In the genomic region with DNA sequence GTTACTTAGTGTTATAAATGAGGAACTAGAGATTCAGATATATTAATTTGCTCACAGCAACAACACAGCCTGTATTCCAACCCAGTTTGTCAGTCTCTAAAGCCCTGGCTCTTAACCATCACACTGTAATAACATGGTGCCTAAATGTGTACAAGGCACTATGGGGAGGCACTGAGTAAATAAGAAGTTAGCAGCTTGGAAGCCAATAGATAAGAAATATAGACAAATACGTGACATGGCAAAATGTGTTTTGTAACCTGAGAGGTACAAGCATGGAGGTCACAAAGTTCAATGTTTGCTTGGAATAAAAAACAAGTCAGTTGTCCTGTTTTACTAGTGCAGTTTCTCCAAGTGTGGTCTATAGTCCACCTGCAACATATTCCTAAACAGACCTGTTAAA, we compare ENCODE assay signal across 1 cellular context.
TF ChIP-seq lines count a peak whose summit lies in the region.

No MANE protein-coding gene starts in this region.

TF ChIP-seq in HepG2, 621 proteins besides CTCF, POLR2A, EP300 and RAD21 (continued from another document and continues in another):
- TF ChIP-seq, protein P1, sequence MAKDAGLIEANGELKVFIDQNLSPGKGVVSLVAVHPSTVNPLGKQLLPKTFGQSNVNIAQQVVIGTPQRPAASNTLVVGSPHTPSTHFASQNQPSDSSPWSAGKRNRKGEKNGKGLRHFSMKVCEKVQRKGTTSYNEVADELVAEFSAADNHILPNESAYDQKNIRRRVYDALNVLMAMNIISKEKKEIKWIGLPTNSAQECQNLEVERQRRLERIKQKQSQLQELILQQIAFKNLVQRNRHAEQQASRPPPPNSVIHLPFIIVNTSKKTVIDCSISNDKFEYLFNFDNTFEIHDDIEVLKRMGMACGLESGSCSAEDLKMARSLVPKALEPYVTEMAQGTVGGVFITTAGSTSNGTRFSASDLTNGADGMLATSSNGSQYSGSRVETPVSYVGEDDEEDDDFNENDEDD (CRISPR knock-in tag; IDR thresholded peaks at IDR 0.05; ENCODE audit: borderline replicate concordance) = no peak
- TF ChIP-seq ZNF205 (CRISPR knock-in tag; IDR thresholded peaks at IDR 0.05) (0 out of 2 replicates have a peak, but pooled peaks have one; percentile 23), MAF1 (CRISPR knock-in tag; IDR thresholded peaks at IDR 0.05; ENCODE audit: borderline replicate concordance) (no peak), ZFAT (CRISPR knock-in tag; conservative IDR thresholded peaks at IDR 0.05) (no peak), ZNF335 (CRISPR knock-in tag; IDR thresholded peaks at IDR 0.05) (0 out of 2 replicates have a peak, but pooled peaks have one; percentile 55), POGZ (CRISPR knock-in tag; IDR thresholded peaks at IDR 0.05) (peak; percentile 76), FOSL2 (CRISPR knock-in tag; IDR thresholded peaks at IDR 0.05) (0 out of 2 replicates have a peak, but pooled peaks have one; percentile 15), FOXA1 (IDR thresholded peaks at IDR 0.05) (peak; percentile 73), FOXA1 (CRISPR knock-in tag; IDR thresholded peaks at IDR 0.05) (peak; percentile 92), SP5 (CRISPR knock-in tag; IDR thresholded peaks at IDR 0.05; ENCODE audit: borderline replicate concordance, low read depth) (peak; percentile 75), PHB2 (IDR thresholded peaks at IDR 0.05; ENCODE audit: partially characterized antibody) (no peak), SMAD1 (CRISPR knock-in tag; IDR thresholded peaks at IDR 0.05; ENCODE audit: borderline replicate concordance, low read depth) (no peak), AGO1 (IDR thresholded peaks at IDR 0.05; ENCODE audit: low read depth, low read length, poor library complexity, severe bottlenecking) (no peak), ZSCAN21 (CRISPR knock-in tag; IDR thresholded peaks at IDR 0.05; ENCODE audit: borderline replicate concordance) (no peak), SOX5 (CRISPR knock-in tag; IDR thresholded peaks at IDR 0.05; ENCODE audit: borderline replicate concordance) (peak; percentile 82), MED1 (CRISPR knock-in tag; IDR thresholded peaks at IDR 0.05) (peak; percentile 55; the same call in 1 of the 2 replicates), ZNF367 (CRISPR knock-in tag; IDR thresholded peaks at IDR 0.05; ENCODE audit: borderline replicate concordance) (no peak), ISX (CRISPR knock-in tag; conservative IDR thresholded peaks at IDR 0.05) (no peak), BRD4 (CRISPR knock-in tag; IDR thresholded peaks at IDR 0.05) (no peak), FOXO1 (CRISPR knock-in tag; IDR thresholded peaks at IDR 0.05) (peak; percentile 74; the same call in 1 of the 2 replicates), SIX4 (CRISPR knock-in tag; IDR thresholded peaks at IDR 0.05) (peak; percentile 97), MYNN (CRISPR knock-in tag; IDR thresholded peaks at IDR 0.05; ENCODE audit: low read depth) (no peak), DR1 (CRISPR knock-in tag; IDR thresholded peaks at IDR 0.05) (no peak), MTF1 (CRISPR knock-in tag; IDR thresholded peaks at IDR 0.05) (no peak), MIXL1 (CRISPR knock-in tag; IDR thresholded peaks at IDR 0.05) (peak; percentile 40), ZNF839 (CRISPR knock-in tag; IDR thresholded peaks at IDR 0.05; ENCODE audit: borderline replicate concordance) (no peak), HDAC1 (CRISPR knock-in tag; IDR thresholded peaks at IDR 0.05) (peak; percentile 72), HDAC2 (CRISPR knock-in tag; IDR thresholded peaks at IDR 0.05) (peak; percentile 66; the same call in 1 of the 2 replicates), ZNF569 (CRISPR knock-in tag; IDR thresholded peaks at IDR 0.05; ENCODE audit: borderline replicate concordance) (no peak), SAP130 (CRISPR knock-in tag; IDR thresholded peaks at IDR 0.05; ENCODE audit: low read depth) (peak; percentile 58), MIER2 (CRISPR knock-in tag; IDR thresholded peaks at IDR 0.05) (peak; percentile 54; the same call in 1 of the 2 replicates), ZNF496 (CRISPR knock-in tag; IDR thresholded peaks at IDR 0.05; ENCODE audit: insufficient replicate concordance) (no peak), ZNF501 (CRISPR knock-in tag; IDR thresholded peaks at IDR 0.05) (no peak), NCOA1 (CRISPR knock-in tag; IDR thresholded peaks at IDR 0.05) (no peak), ISL2 (CRISPR knock-in tag; IDR thresholded peaks at IDR 0.05) (no peak; the same call in 1 of the 2 replicates), PLRG1 (conservative IDR thresholded peaks at IDR 0.05) (no peak)
- TF ChIP-seq, protein P2, sequence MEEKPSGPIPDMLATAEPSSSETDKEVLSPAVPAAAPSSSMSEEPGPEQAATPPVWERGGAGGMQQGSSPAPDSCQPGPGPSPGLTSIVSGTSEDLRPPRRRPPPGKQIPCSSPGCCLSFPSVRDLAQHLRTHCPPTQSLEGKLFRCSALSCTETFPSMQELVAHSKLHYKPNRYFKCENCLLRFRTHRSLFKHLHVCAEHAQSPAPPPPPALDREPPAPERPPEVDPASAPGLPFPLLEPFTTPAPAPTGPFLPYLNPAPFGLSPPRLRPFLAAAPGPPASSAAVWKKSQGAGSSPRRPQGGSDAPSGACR (CRISPR knock-in tag; IDR thresholded peaks at IDR 0.05) = 0 out of 2 replicates have a peak, but pooled peaks have one; percentile 44
- TF ChIP-seq, protein P3, sequence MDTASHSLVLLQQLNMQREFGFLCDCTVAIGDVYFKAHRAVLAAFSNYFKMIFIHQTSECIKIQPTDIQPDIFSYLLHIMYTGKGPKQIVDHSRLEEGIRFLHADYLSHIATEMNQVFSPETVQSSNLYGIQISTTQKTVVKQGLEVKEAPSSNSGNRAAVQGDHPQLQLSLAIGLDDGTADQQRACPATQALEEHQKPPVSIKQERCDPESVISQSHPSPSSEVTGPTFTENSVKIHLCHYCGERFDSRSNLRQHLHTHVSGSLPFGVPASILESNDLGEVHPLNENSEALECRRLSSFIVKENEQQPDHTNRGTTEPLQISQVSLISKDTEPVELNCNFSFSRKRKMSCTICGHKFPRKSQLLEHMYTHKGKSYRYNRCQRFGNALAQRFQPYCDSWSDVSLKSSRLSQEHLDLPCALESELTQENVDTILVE (CRISPR knock-in tag; IDR thresholded peaks at IDR 0.05) = 0 out of 2 replicates have a peak, but pooled peaks have one; percentile 23
- TF ChIP-seq, protein P4, sequence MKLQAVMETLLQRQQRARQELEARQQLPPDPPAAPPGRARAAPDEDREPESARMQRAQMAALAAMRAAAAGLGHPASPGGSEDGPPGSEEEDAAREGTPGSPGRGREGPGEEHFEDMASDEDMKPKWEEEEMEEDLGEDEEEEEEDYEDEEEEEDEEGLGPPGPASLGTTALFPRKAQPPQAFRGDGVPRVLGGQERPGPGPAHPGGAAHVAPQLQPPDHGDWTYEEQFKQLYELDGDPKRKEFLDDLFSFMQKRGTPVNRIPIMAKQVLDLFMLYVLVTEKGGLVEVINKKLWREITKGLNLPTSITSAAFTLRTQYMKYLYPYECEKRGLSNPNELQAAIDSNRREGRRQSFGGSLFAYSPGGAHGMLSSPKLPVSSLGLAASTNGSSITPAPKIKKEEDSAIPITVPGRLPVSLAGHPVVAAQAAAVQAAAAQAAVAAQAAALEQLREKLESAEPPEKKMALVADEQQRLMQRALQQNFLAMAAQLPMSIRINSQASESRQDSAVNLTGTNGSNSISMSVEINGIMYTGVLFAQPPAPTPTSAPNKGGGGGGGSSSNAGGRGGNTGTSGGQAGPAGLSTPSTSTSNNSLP (IDR thresholded peaks at IDR 0.05; ENCODE audit: low read depth, low read length) = peak; percentile 76; the same call in 1 of the 2 replicates
- TF ChIP-seq, protein P5, sequence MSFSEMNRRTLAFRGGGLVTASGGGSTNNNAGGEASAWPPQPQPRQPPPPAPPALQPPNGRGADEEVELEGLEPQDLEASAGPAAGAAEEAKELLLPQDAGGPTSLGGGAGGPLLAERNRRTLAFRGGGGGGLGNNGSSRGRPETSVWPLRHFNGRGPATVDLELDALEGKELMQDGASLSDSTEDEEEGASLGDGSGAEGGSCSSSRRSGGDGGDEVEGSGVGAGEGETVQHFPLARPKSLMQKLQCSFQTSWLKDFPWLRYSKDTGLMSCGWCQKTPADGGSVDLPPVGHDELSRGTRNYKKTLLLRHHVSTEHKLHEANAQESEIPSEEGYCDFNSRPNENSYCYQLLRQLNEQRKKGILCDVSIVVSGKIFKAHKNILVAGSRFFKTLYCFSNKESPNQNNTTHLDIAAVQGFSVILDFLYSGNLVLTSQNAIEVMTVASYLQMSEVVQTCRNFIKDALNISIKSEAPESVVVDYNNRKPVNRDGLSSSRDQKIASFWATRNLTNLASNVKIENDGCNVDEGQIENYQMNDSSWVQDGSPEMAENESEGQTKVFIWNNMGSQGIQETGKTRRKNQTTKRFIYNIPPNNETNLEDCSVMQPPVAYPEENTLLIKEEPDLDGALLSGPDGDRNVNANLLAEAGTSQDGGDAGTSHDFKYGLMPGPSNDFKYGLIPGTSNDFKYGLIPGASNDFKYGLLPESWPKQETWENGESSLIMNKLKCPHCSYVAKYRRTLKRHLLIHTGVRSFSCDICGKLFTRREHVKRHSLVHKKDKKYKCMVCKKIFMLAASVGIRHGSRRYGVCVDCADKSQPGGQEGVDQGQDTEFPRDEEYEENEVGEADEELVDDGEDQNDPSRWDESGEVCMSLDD (CRISPR knock-in tag; IDR thresholded peaks at IDR 0.05; ENCODE audit: borderline replicate concordance) = no peak
- TF ChIP-seq, protein P6, sequence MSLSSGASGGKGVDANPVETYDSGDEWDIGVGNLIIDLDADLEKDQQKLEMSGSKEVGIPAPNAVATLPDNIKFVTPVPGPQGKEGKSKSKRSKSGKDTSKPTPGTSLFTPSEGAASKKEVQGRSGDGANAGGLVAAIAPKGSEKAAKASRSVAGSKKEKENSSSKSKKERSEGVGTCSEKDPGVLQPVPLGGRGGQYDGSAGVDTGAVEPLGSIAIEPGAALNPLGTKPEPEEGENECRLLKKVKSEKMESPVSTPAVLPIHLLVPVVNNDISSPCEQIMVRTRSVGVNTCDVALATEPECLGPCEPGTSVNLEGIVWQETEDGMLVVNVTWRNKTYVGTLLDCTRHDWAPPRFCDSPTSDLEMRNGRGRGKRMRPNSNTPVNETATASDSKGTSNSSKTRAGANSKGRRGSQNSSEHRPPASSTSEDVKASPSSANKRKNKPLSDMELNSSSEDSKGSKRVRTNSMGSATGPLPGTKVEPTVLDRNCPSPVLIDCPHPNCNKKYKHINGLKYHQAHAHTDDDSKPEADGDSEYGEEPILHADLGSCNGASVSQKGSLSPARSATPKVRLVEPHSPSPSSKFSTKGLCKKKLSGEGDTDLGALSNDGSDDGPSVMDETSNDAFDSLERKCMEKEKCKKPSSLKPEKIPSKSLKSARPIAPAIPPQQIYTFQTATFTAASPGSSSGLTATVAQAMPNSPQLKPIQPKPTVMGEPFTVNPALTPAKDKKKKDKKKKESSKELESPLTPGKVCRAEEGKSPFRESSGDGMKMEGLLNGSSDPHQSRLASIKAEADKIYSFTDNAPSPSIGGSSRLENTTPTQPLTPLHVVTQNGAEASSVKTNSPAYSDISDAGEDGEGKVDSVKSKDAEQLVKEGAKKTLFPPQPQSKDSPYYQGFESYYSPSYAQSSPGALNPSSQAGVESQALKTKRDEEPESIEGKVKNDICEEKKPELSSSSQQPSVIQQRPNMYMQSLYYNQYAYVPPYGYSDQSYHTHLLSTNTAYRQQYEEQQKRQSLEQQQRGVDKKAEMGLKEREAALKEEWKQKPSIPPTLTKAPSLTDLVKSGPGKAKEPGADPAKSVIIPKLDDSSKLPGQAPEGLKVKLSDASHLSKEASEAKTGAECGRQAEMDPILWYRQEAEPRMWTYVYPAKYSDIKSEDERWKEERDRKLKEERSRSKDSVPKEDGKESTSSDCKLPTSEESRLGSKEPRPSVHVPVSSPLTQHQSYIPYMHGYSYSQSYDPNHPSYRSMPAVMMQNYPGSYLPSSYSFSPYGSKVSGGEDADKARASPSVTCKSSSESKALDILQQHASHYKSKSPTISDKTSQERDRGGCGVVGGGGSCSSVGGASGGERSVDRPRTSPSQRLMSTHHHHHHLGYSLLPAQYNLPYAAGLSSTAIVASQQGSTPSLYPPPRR (CRISPR knock-in tag; IDR thresholded peaks at IDR 0.05; ENCODE audit: borderline replicate concordance) = peak; percentile 97
- TF ChIP-seq, protein P7, sequence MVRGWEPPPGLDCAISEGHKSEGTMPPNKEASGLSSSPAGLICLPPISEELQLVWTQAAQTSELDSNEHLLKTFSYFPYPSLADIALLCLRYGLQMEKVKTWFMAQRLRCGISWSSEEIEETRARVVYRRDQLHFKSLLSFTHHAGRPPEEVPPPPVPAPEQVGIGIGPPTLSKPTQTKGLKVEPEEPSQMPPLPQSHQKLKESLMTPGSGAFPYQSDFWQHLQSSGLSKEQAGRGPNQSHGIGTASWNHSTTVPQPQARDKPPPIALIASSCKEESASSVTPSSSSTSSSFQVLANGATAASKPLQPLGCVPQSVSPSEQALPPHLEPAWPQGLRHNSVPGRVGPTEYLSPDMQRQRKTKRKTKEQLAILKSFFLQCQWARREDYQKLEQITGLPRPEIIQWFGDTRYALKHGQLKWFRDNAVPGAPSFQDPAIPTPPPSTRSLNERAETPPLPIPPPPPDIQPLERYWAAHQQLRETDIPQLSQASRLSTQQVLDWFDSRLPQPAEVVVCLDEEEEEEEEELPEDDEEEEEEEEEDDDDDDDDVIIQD (CRISPR knock-in tag; IDR thresholded peaks at IDR 0.05; ENCODE audit: low read depth) = peak; percentile 98
- TF ChIP-seq, protein P8, sequence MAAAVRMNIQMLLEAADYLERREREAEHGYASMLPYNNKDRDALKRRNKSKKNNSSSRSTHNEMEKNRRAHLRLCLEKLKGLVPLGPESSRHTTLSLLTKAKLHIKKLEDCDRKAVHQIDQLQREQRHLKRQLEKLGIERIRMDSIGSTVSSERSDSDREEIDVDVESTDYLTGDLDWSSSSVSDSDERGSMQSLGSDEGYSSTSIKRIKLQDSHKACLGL (CRISPR knock-in tag; IDR thresholded peaks at IDR 0.05) = no peak
- TF ChIP-seq, protein P9, sequence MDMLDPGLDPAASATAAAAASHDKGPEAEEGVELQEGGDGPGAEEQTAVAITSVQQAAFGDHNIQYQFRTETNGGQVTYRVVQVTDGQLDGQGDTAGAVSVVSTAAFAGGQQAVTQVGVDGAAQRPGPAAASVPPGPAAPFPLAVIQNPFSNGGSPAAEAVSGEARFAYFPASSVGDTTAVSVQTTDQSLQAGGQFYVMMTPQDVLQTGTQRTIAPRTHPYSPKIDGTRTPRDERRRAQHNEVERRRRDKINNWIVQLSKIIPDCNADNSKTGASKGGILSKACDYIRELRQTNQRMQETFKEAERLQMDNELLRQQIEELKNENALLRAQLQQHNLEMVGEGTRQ (IDR thresholded peaks at IDR 0.05; ENCODE audit: low read depth, low read length) = no peak
- TF ChIP-seq, protein P9 (CRISPR knock-in tag; IDR thresholded peaks at IDR 0.05; ENCODE audit: borderline replicate concordance) = no peak
- TF ChIP-seq, protein P10, sequence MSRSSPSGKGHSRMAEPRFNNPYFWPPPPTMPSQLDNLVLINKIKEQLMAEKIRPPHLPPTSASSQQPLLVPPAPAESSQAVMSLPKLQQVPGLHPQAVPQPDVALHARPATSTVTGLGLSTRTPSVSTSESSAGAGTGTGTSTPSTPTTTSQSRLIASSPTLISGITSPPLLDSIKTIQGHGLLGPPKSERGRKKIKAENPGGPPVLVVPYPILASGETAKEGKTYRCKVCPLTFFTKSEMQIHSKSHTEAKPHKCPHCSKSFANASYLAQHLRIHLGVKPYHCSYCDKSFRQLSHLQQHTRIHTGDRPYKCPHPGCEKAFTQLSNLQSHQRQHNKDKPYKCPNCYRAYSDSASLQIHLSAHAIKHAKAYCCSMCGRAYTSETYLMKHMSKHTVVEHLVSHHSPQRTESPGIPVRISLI (CRISPR knock-in tag; IDR thresholded peaks at IDR 0.05; ENCODE audit: borderline replicate concordance) = peak; percentile 48; the same call in 1 of the 2 replicates
